Comparison of ENCODE assay signal across 19 cellular contexts in the genomic region with DNA sequence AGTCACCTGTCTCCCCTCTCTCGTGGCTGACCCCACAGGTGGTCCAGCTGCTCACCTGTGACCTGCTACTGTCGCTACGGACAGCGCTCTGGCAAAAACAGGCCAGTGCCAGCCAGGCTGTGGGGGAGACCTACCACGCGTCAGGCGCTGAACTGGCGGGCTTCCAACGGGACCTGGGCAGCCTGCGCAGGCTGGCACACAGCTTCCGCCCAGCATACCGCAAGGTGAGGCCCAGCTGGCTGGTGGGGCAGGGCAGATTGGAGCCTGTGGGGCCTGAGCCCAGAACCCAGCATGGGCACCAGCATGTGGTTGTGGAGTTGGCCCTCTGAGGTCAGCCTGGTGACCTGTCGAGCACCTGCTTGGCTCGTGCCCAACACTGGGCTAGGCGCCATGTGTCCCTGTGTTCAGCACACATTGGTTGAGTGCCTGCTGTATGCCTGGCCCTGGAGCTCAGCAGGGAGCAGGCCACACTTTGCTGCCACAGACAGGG. TPM values are rescaled to one million over a fixed set of nuclear protein-coding genes. Genes with fewer than 3 reads are reported as not detected.
A peak's percentile ranks its signal among the peaks of the same experiment; 100 is the strongest.
DNase-seq lines count a peak whose midpoint lies in the region; ATAC-seq lines count a peak whose summit lies in the region.
"Had no signal": no experiment of that assay in that cellular context is flagged by ENCODE, and none has a peak within 500 bp of the region (broad histone marks: within the 10 kb centered on the region; RNA-seq: fewer than 3 reads in every experiment).

No MANE protein-coding gene starts in this region.

- H3K4me1 ChIP-seq in right cardiac atrium (ENCODE audit: control insufficient read depth, insufficient read depth, low read length): no peaks in the 10 kb centered on the region
- H3K4me1 ChIP-seq: vagina had no signal

- DNase-seq in NCI-H1092 (lab: John Stamatoyannopoulos, UW): peak; percentile 70
- DNase-seq in T-helper 17 cell: no peak
- DNase-seq in right cardiac atrium: peak; percentile 59 to 87 (median 86)
- DNase-seq in stimulated activated naive B cell treated with anti-CD40 and anti-IgM and Interleukin-4, amounts not matched to agents 10 μg/mL and 1 μg/mL and 100 μg/mL, for 72 hours: no peak
- no peak for DNase-seq in NCI-H1105 (lab: John Stamatoyannopoulos, UW)
- no peak for DNase-seq in activated naive CD4-positive, alpha-beta T cell treated with anti-CD3 and anti-CD28 coated beads, Interleukin-2, amount 10 ng/mL, durations not matched to agents 7 days and 5 days
- DNase-seq: activated CD4-positive, CD25-positive, alpha-beta regulatory T cell; activated naive CD4-positive, alpha-beta T cell treated with anti-CD3 and anti-CD28 coated beads, Interleukin-2, amount 50 U/mL, for 16 hours; effector memory CD8-positive, alpha-beta T cell; NCI-H187 treated with DMSO at 0.1 percent for 48 hours; occipital lobe; stimulated activated naive CD4-positive, alpha-beta T cell treated with Interleukin-2 at 50 U/mL for 16 hours had no signal

- H3K9me3 ChIP-seq in T-helper 17 cell (ENCODE audit: control insufficient read depth, low read length, poor library complexity, severe bottlenecking) (no peaks in the 10 kb centered on the region), right cardiac atrium (ENCODE audit: control insufficient read depth, low read length) (no peaks in the 10 kb centered on the region)
- H3K9me3 ChIP-seq: BLaER1 treated with 17β-estradiol and CSF1 and Interleukin-3, amounts not matched to agents 10 nM and 100 nM; vagina had no signal

- no peak overlapping the region for H3K4me3 Mint-ChIP-seq in T-helper 17 cell
- no peak overlapping the region for H3K4me3 Mint-ChIP-seq in stimulated activated naive B cell treated with anti-CD40 and anti-IgM and Interleukin-4, amounts not matched to agents 10 μg/mL and 1 μg/mL and 100 μg/mL, for 72 hours
- H3K4me3 Mint-ChIP-seq in activated naive CD4-positive, alpha-beta T cell treated with anti-CD3 and anti-CD28 coated beads, Interleukin-2, amount 10 ng/mL, durations not matched to agents 7 days and 5 days: no peak overlapping the region
- H3K4me3 Mint-ChIP-seq: effector memory CD8-positive, alpha-beta T cell; mesothelial cell of epicardium had no signal

- CTCF ChIA-PET in activated naive CD4-positive, alpha-beta T cell treated with anti-CD3 and anti-CD28 coated beads, Interleukin-2, amount 10 ng/mL, durations not matched to agents 7 days and 5 days (lab: Charles Lee): interaction anchor here (1.6 kb wide), 1 partner anchor 38 kb away, joined by 3 read pairs; no protein-coding TSS in a partner anchor

- no peaks in the 10 kb centered on the region for H3K27me3 ChIP-seq in right cardiac atrium (ENCODE audit: control insufficient read depth, insufficient read depth)
- H3K27me3 ChIP-seq: vagina had no signal

- peak overlapping the region; percentile 54 for H3K27ac Mint-ChIP-seq in T-helper 17 cell
- H3K27ac Mint-ChIP-seq in stimulated activated naive B cell treated with anti-CD40 and anti-IgM and Interleukin-4, amounts not matched to agents 10 μg/mL and 1 μg/mL and 100 μg/mL, for 72 hours: peak overlapping the region; percentile 22
- H3K27ac Mint-ChIP-seq in activated naive CD4-positive, alpha-beta T cell treated with anti-CD3 and anti-CD28 coated beads, Interleukin-2, amount 10 ng/mL, durations not matched to agents 7 days and 5 days: no peak overlapping the region
- H3K27ac Mint-ChIP-seq: mesothelial cell of epicardium had no signal

- peaks cover 2% of the 10 kb centered on the region for H3K36me3 Mint-ChIP-seq in T-helper 17 cell (ENCODE audit: low read depth)
- H3K36me3 Mint-ChIP-seq in stimulated activated naive B cell treated with anti-CD40 and anti-IgM and Interleukin-4, amounts not matched to agents 10 μg/mL and 1 μg/mL and 100 μg/mL, for 72 hours: peaks cover 37 to 85% of the 10 kb centered on the region in 2 donors
- H3K36me3 Mint-ChIP-seq in activated naive CD4-positive, alpha-beta T cell treated with anti-CD3 and anti-CD28 coated beads, Interleukin-2, amount 10 ng/mL, durations not matched to agents 7 days and 5 days: peaks cover 40% of the 10 kb centered on the region

- H3K27ac ChIP-seq in right cardiac atrium (ENCODE audit: low read length): peak overlapping the region; percentile 8
- H3K27ac ChIP-seq: BLaER1 treated with 17β-estradiol and CSF1 and Interleukin-3, amounts not matched to agents 10 nM and 100 nM; skin epidermis; vagina had no signal

- peaks cover 7% of the 10 kb centered on the region for H3K4me1 Mint-ChIP-seq in T-helper 17 cell
- H3K4me1 Mint-ChIP-seq in stimulated activated naive B cell treated with anti-CD40 and anti-IgM and Interleukin-4, amounts not matched to agents 10 μg/mL and 1 μg/mL and 100 μg/mL, for 72 hours: peaks cover 25 to 27% of the 10 kb centered on the region in 2 donors
- H3K4me1 Mint-ChIP-seq in activated naive CD4-positive, alpha-beta T cell treated with anti-CD3 and anti-CD28 coated beads, Interleukin-2, amount 10 ng/mL, durations not matched to agents 7 days and 5 days: peaks cover 7% of the 10 kb centered on the region
- H3K4me1 Mint-ChIP-seq: mesothelial cell of epicardium had no signal

- H3K9me3 Mint-ChIP-seq in stimulated activated naive B cell treated with anti-CD40 and anti-IgM and Interleukin-4, amounts not matched to agents 10 μg/mL and 1 μg/mL and 100 μg/mL, for 72 hours: no peaks in the 10 kb centered on the region
- no peaks in the 10 kb centered on the region for H3K9me3 Mint-ChIP-seq in activated naive CD4-positive, alpha-beta T cell treated with anti-CD3 and anti-CD28 coated beads, Interleukin-2, amount 10 ng/mL, durations not matched to agents 7 days and 5 days
- H3K9me3 Mint-ChIP-seq: effector memory CD8-positive, alpha-beta T cell; mesothelial cell of epicardium had no signal

- 70% methylated on average over 15 of the region's 15 CpGs for WGBS in right cardiac atrium

- H3K4me3 ChIP-seq in right cardiac atrium (ENCODE audit: low read length): no peak overlapping the region
- H3K4me3 ChIP-seq: BLaER1 treated with 17β-estradiol and CSF1 and Interleukin-3, amounts not matched to agents 10 nM and 100 nM; skin epidermis; vagina had no signal

- H3K27me3 Mint-ChIP-seq in T-helper 17 cell: no peaks in the 10 kb centered on the region
- H3K27me3 Mint-ChIP-seq in stimulated activated naive B cell treated with anti-CD40 and anti-IgM and Interleukin-4, amounts not matched to agents 10 μg/mL and 1 μg/mL and 100 μg/mL, for 72 hours: no peaks in the 10 kb centered on the region
- H3K27me3 Mint-ChIP-seq in activated naive CD4-positive, alpha-beta T cell treated with anti-CD3 and anti-CD28 coated beads, Interleukin-2, amount 10 ng/mL, durations not matched to agents 7 days and 5 days: no peaks in the 10 kb centered on the region
- H3K27me3 Mint-ChIP-seq: effector memory CD8-positive, alpha-beta T cell had no signal

- intact Hi-C loops in right cardiac atrium (cut with DNase I): no loop called here

- ATAC-seq in T-helper 17 cell (no peak), right cardiac atrium (peak; percentile 23 to 34), GM18519 (IDR thresholded peaks at IDR 0.05; ENCODE audit: low FRiP score, unreplicated experiment) (no peak)
- no peak for ATAC-seq in stimulated activated naive B cell treated with anti-CD40 and anti-IgM and Interleukin-4, amounts not matched to agents 10 μg/mL and 1 μg/mL and 100 μg/mL, for 72 hours (replicated peaks)
- ATAC-seq: effector memory CD8-positive, alpha-beta T cell had no signal

RNA-seq across cellular contexts. Expression of a gene that starts 11.9 kb away (rescaled TPM):
- 1 to 10 TPM in 1 of 2 donors, not detected in 1; 1.6 TPM for total RNA-seq in T-helper 17 cell
- total RNA-seq in right cardiac atrium: 1 to 10 TPM; 1.1 to 8.5 (median 2.6) TPM
- 0.95 TPM for polyA plus RNA-seq in right cardiac atrium
- total RNA-seq: LHCN-M2, mesothelial cell of epicardium, occipital lobe, RPMI7951, vagina had no signal

RNA-seq across cellular contexts. Expression of a gene that starts 23.6 kb away (rescaled TPM):
- total RNA-seq in T-helper 17 cell (10 to 100 TPM; 10.2 to 23.9 TPM), right cardiac atrium (under 1 TPM; 0.19 to 0.96 (median 0.55) TPM)
- 0.41 TPM for polyA plus RNA-seq in right cardiac atrium
- total RNA-seq: RPMI7951, vagina had no signal

RNA-seq across cellular contexts. Expression of a gene that starts 44.0 kb away (rescaled TPM):
- total RNA-seq in T-helper 17 cell (10 to 100 TPM; 26.9 to 28.3 TPM), right cardiac atrium (1 to 10 TPM in 2 of 4 donors, not detected in 2; 1.4 to 1.8 TPM)
- polyA plus RNA-seq in right cardiac atrium: 0.23 TPM
- total RNA-seq: vagina had no signal

Comparison
In these comparisons a context has a peak if more than half of its experiments do, and no peak if none do; other contexts are left out.
1. DNase-seq: peak in NCI-H1092 (single experiment) and right cardiac atrium (3 of 3); none in T-helper 17 cell (0 of 3), stimulated activated naive B cell treated with anti-CD40 and anti-IgM and Interleukin-4, amounts not matched to agents 10 μg/mL and 1 μg/mL and 100 μg/mL, for 72 hours (single experiment), NCI-H1105 (single experiment) and activated naive CD4-positive, alpha-beta T cell treated with anti-CD3 and anti-CD28 coated beads, Interleukin-2, amount 10 ng/mL, durations not matched to agents 7 days and 5 days (single experiment).
2. ATAC-seq: peak in right cardiac atrium (2 of 2); none in T-helper 17 cell (single experiment), stimulated activated naive B cell treated with anti-CD40 and anti-IgM and Interleukin-4, amounts not matched to agents 10 μg/mL and 1 μg/mL and 100 μg/mL, for 72 hours (0 of 2) and GM18519 (single experiment).
3. RNA of a gene that starts 23.6 kb away (total RNA-seq): 10.2 to 23.9 TPM in T-helper 17 cell; 0.19 to 0.96 TPM in right cardiac atrium; every median in the first group is over 4 times any median in the second.
4. RNA of a gene that starts 44.0 kb away (total RNA-seq): 26.9 to 28.3 TPM in T-helper 17 cell; 1.4 to 1.8 TPM in right cardiac atrium; every median in the first group is over 4 times any median in the second.